ENCODE assay signal across 7 cellular contexts in the genomic region with DNA sequence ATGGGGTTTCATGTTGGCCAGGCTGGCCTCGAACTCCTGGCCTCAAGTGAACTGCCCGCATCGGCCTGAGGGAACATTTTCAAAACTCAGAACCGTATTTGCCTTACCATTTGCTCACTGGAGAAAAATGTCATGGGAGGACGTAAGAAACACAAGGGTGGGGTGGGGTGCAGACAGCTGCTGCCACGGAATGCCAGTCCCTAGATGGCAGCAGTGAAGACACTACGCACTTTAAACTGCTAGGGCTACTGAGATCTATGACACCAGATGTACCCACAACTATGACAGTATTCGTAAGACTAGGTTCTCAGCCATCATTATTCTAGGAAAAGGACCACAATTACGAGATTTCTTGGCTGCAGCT.
DNase-seq lines count a peak whose midpoint lies in the region; ATAC-seq lines count a peak whose summit lies in the region.

No MANE protein-coding gene starts in this region.

- peak overlapping the region; percentile 58 for H3K4me3 ChIP-seq in skeletal muscle cell (ENCODE audit: low read depth, low read length)

- DNase-seq in NCI-H446 treated with DMSO at 0.1 percent for 48 hours (lab: John Stamatoyannopoulos, UW) (peak; percentile 12), caudate nucleus (lab: John Stamatoyannopoulos, UW) (peak in 44 of 61 donors; percentile 1 to 69 (median 18)), inferior parietal cortex (ENCODE audit: extremely low spot score) (peak; percentile 47), skeletal muscle cell (ENCODE audit: low read depth) (peak; percentile 48)
- peak; percentile 47 for DNase-seq in activated CD4-positive, alpha-beta T cell treated with anti-CD3 and anti-CD28 coated beads for 1 hour

- H3K27ac ChIP-seq in caudate nucleus (ENCODE audit: low read depth, low read length), result peak overlapping the region; percentile 90

- ATAC-seq in GM18499 (IDR thresholded peaks at IDR 0.05; ENCODE audit: insufficient read depth, unreplicated experiment), result peak; percentile 24
- ATAC-seq in HG03097 (IDR thresholded peaks at IDR 0.05; ENCODE audit: low FRiP score, unreplicated experiment), result peak; percentile 31

Comparison
In these comparisons a context has a peak if more than half of its experiments do, and no peak if none do; other contexts are left out.
1. Peak in every context shown above with its lines: DNase-seq, ATAC-seq, H3K4me3 ChIP-seq and H3K27ac ChIP-seq.